In genomic region chr11:70397336-70397982, GRCh38 we compare ENCODE assay signal across 1 cellular context.
TF ChIP-seq lines count a peak whose summit lies in the region.

No MANE protein-coding gene starts in this region.

TF ChIP-seq in GM12878, 131 proteins besides CTCF, POLR2A, EP300 and RAD21 (continued from another document):
- TF ChIP-seq ZBTB11 (CRISPR knock-in tag; IDR thresholded peaks at IDR 0.05) (no peak), MLLT1 (IDR thresholded peaks at IDR 0.05) (no peak)
